1 cellular context compared by ENCODE assay signal in genomic region chr15:68618339-68619302, GRCh38.
TF ChIP-seq lines count a peak whose summit lies in the region.

No MANE protein-coding gene starts in this region.

TF ChIP-seq in K562, 482 proteins besides CTCF, POLR2A, EP300 and RAD21 (continued from another document):
- 0 out of 2 replicates have a peak, but pooled peaks have one; percentile 10 for TF ChIP-seq CBFA2T2 (conservative IDR thresholded peaks at IDR 0.05)
- TF ChIP-seq TRIM24 (IDR thresholded peaks at IDR 0.05): no peak
- TF ChIP-seq ELK3 (CRISPR knock-in tag; IDR thresholded peaks at IDR 0.05): no peak
- no peak for TF ChIP-seq POLR2AphosphoS2 (IDR thresholded peaks at IDR 0.05; ENCODE audit: low read length)
- TF ChIP-seq ZNF311 (CRISPR knock-in tag; IDR thresholded peaks at IDR 0.05): no peak
- peak; percentile 64 for TF ChIP-seq FOSL1 (tag; conservative IDR thresholded peaks at IDR 0.05)
- no peak for TF ChIP-seq ZNF75A (CRISPR knock-in tag; IDR thresholded peaks at IDR 0.05)
- TF ChIP-seq ATF3 (IDR thresholded peaks at IDR 0.05): peak; percentile 34; the same call in 1 of the 2 replicates
- no peak for TF ChIP-seq ATF3 (CRISPR knock-in tag; conservative IDR thresholded peaks at IDR 0.05)
- TF ChIP-seq MBD2 (IDR thresholded peaks at IDR 0.05; ENCODE audit: borderline replicate concordance, low read depth): no peak
